1 cellular context compared by ENCODE assay signal in the genomic region with DNA sequence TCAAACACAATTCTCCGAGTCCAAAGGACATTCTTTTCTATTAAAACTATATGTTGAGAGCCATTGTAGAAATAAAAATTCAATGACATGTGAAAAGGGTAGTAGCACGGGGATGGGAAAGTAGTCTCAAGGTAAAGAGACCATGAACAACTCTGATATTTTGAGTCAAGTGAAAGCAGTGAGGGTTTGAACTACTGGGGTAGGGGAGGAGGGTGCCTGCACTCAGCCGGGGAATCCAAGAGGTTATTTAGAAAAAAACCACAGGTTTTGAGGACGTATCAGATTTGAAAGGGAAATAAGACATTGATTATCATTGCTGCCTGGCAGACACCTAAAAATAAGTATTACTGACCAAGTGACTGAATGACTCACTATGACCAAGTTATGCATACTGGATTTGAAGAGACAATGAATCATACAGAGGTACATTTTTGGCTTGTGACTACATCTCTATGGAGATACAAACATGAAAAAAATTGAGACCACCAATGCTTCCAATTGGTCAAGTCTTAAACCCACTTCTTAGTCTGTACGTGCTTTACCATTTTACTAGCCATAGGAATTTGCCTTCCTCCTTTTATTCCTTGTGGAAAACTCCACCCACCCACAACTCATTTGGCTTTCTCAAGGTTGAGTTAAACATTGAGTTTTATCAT.
TF ChIP-seq lines count a peak whose summit lies in the region.

No MANE protein-coding gene starts in this region.

TF ChIP-seq in GM12878, 131 proteins besides CTCF, POLR2A, EP300 and RAD21:
- no peak for TF ChIP-seq IKZF1 (conservative IDR thresholded peaks at IDR 0.05)
- no peak for TF ChIP-seq HCFC1 (IDR thresholded peaks at IDR 0.05; ENCODE audit: low read length)
- TF ChIP-seq IKZF2 (IDR thresholded peaks at IDR 0.05): peak in 1 of 2 experiments; percentile 29; a peak in 1 of 4 replicates
- TF ChIP-seq USF2 (IDR thresholded peaks at IDR 0.05; ENCODE audit: borderline replicate concordance, low read depth, low read length): no peak
- TF ChIP-seq MEF2A (IDR thresholded peaks at IDR 0.05; ENCODE audit: insufficient read depth, low read depth, low read length): peak; percentile 25; the same call in 1 of the 2 replicates
- TF ChIP-seq ATF7 (IDR thresholded peaks at IDR 0.05; ENCODE audit: low read depth): 0 out of 2 replicates have a peak, but pooled peaks have one; percentile 23
- TF ChIP-seq BCL11A (IDR thresholded peaks at IDR 0.05; ENCODE audit: low read depth, low read length): 0 out of 2 replicates have a peak, but pooled peaks have one; percentile 7
- TF ChIP-seq MTA2 (IDR thresholded peaks at IDR 0.05; ENCODE audit: low read depth): peak; percentile 52; the same call in 1 of the 2 replicates
